ENCODE assay signal across 8 cellular contexts in genomic region chr1:244919320-244920282, GRCh38. TPM values are rescaled to one million over a fixed set of nuclear protein-coding genes. Genes with fewer than 3 reads are reported as not detected.
DNase-seq lines count a peak whose midpoint lies in the region; ATAC-seq and TF ChIP-seq lines count a peak whose summit lies in the region.

No MANE protein-coding gene starts in this region.

- no TSS peak for BruUV-seq in Calu3 (replicated peaks; lab: Mats Ljungman, UMichigan)

- H3K27ac Mint-ChIP-seq in Calu3 (ENCODE audit: unreplicated experiment) (no peak overlapping the region), nephron (no peak overlapping the region)

- TF ChIP-seq CTCF in Calu3 (IDR thresholded peaks at IDR 0.05; ENCODE audit: unreplicated experiment) (no peak), breast epithelium (IDR thresholded peaks at IDR 0.05) (no peak), nephron (IDR thresholded peaks at IDR 0.05; ENCODE audit: unreplicated experiment in 3 of 3) (no peak)

- no peak overlapping the region for H4K8ac ChIP-seq in mesendoderm (ENCODE audit: low read depth, low read length)

- H3K27me3 Mint-ChIP-seq in Calu3 (ENCODE audit: unreplicated experiment): no peaks in the 10 kb centered on the region
- peaks cover 28% of the 10 kb centered on the region for H3K27me3 Mint-ChIP-seq in nephron (ENCODE audit: low read depth)

- no peaks in the 10 kb centered on the region for H3K79me2 ChIP-seq in mesendoderm (ENCODE audit: control insufficient read depth, insufficient read depth, low read length)

- no peaks in the 10 kb centered on the region for H3K36me3 ChIP-seq in breast epithelium
- no peaks in the 10 kb centered on the region for H3K36me3 ChIP-seq in mesendoderm (ENCODE audit: control insufficient read depth, insufficient read depth, low read length)

- H3K4me1 ChIP-seq in breast epithelium (no peaks in the 10 kb centered on the region), mesendoderm (ENCODE audit: control insufficient read depth, low read depth, low read length) (peaks cover 2% of the 10 kb centered on the region)

- no peak overlapping the region for H2BK120ac ChIP-seq in mesendoderm (ENCODE audit: low read depth, low read length)

- H3K4me2 ChIP-seq in mesendoderm (ENCODE audit: low read length): no peak overlapping the region

- no peaks in the 10 kb centered on the region for H3K9me3 ChIP-seq in breast epithelium

- no peak for TF ChIP-seq POLR2A in breast epithelium (IDR thresholded peaks at IDR 0.05)

- H3K56ac ChIP-seq in mesendoderm (ENCODE audit: low read length): no peak overlapping the region

- no CpG with 5 or more reads among the region's 9 CpGs for WGBS in mesendoderm (ENCODE audit: extremely low coverage, insufficient coverage, low lambda C conversion rate)

- H3K36me3 Mint-ChIP-seq in Calu3 (ENCODE audit: insufficient read depth, unreplicated experiment): peaks cover 9% of the 10 kb centered on the region
- no peaks in the 10 kb centered on the region for H3K36me3 Mint-ChIP-seq in nephron (ENCODE audit: low read depth)

- no peak overlapping the region for H3K18ac ChIP-seq in mesendoderm (ENCODE audit: low read length)

- no peak overlapping the region for H2BK15ac ChIP-seq in mesendoderm (replicated peaks; ENCODE audit: low read depth)

- H3K9ac ChIP-seq in mesendoderm (ENCODE audit: low read length): no peak overlapping the region

- no peak overlapping the region for H3K23ac ChIP-seq in mesendoderm (ENCODE audit: low read length)

- H3K27me3 ChIP-seq in breast epithelium: peaks cover 0 to 4% of the 10 kb centered on the region in 2 donors
- peaks cover 4% of the 10 kb centered on the region for H3K27me3 ChIP-seq in mesendoderm (ENCODE audit: insufficient read depth, low read length, poor library complexity)

- ATAC-seq in HG03442 (IDR thresholded peaks at IDR 0.05; ENCODE audit: unreplicated experiment) (peak; percentile 41), HG03457 (IDR thresholded peaks at IDR 0.05; ENCODE audit: unreplicated experiment) (no peak)

- H2BK5ac ChIP-seq in mesendoderm (ENCODE audit: low read length): no peak overlapping the region

- intact Hi-C loops in Calu3 (cut with micrococcal nuclease; ENCODE audit: unreplicated experiment): no loop called here
- intact Hi-C loops in breast epithelium (cut with DNase I; ENCODE audit: low total_unique reads): no loop called here

- H3K9me3 Mint-ChIP-seq in Calu3 (ENCODE audit: low read depth, unreplicated experiment): no peaks in the 10 kb centered on the region
- no peaks in the 10 kb centered on the region for H3K9me3 Mint-ChIP-seq in nephron

- H3K79me1 ChIP-seq in mesendoderm (ENCODE audit: low read length): no peaks in the 10 kb centered on the region

- H4K5ac ChIP-seq in mesendoderm (ENCODE audit: low read length): no peak overlapping the region

- H3K4me1 Mint-ChIP-seq in Calu3 (ENCODE audit: low read depth, unreplicated experiment): no peaks in the 10 kb centered on the region
- peaks cover 6% of the 10 kb centered on the region for H3K4me1 Mint-ChIP-seq in nephron

- H3K4me3 Mint-ChIP-seq in Calu3 (ENCODE audit: low read depth, unreplicated experiment) (peak overlapping the region; percentile 81), nephron (peak overlapping the region; percentile 83 to 92 (median 91))

- H3K4ac ChIP-seq in mesendoderm (ENCODE audit: low read depth, low read length): no peak overlapping the region

- H3K4me3 ChIP-seq in breast epithelium (peak overlapping the region; percentile 45 to 79 (median 64)), mesendoderm (ENCODE audit: low read length) (no peak overlapping the region)

- H3K27ac ChIP-seq in breast epithelium: peak overlapping the region in 1 of 2 donors; percentile 26
- no peak overlapping the region for H3K27ac ChIP-seq in mesendoderm (ENCODE audit: low read depth, low read length)

- DNase-seq in Calu3 (no peak), breast epithelium (ENCODE audit: low spot score in 2 of 2) (no peak), HPDE6-E6E7 (ENCODE audit: extremely low spot score) (no peak), mesendoderm (no peak), NCI-H524 treated with DMSO at 0.1 percent for 48 hours (lab: John Stamatoyannopoulos, UW) (no peak)

- CTCF ChIA-PET in Calu3 (lab: Charles Lee): no interaction called here

- no peak overlapping the region for H2AK5ac ChIP-seq in mesendoderm (ENCODE audit: low read length)

RNA-seq across cellular contexts. Expression of gene HNRNPU, which starts 55.3 kb away (rescaled TPM):
- total RNA-seq in Calu3 (2022): 418 and 453 TPM in 2 replicates
- total RNA-seq in breast epithelium: 100 to 1,000 TPM; 381 to 500 (median 416) TPM
- polyA plus RNA-seq in mesendoderm (2013, experiment 1 of 2): 569 TPM
- 555 TPM for polyA plus RNA-seq in mesendoderm (2013, experiment 2 of 2)
